In the genomic region with DNA sequence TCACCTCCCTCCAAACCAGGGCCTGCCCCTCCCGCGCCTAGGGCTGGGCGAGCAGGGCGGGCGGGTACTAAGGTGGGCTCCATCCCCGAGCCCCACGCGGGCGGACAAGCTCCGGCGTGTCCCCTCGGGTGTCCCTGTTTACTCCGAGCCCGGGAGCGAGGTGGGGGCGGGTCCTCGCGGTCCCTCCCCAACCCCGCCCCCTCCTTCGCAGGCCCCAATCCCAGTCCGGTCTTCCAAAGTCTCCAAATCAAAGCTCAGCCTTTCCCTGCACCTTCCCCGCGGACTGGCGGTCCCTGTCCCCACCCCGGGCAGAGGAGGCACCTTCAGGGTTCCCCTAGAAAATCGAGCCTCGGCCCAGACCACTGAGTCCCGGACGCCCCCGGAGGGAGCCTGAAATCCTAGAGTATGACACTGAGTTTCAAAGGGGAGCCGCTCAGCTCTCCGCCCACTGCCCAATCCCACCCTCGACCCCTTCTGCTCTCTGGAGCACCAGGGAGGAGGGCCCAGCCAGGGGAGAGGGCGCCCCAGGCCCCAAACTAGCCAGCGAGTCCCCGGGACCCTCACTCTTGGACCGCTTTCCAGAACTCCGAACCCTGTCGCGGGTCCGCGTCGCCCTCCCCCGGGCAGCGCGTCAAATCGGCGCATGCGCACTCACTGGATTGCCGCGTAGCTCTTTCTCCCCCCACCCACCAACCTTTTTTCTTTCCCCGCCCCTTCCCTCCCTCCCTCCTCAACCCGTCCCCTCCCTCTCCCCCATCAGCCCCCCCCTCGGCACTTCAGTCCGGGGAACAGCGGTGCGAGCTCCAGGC, we compare ENCODE assay signal across 1 cellular context.
TF ChIP-seq lines count a peak whose summit lies in the region.

Gene LRP1 (plus strand): TSS at position 774 of the 809 bp plus-strand sequence. CDS start 482 bp downstream, outside the sequence.

TF ChIP-seq in SK-N-SH, 30 proteins besides CTCF, POLR2A, EP300 and RAD21 (continued from another document):
- TF ChIP-seq REST (IDR thresholded peaks at IDR 0.05; ENCODE audit: low read depth, low read length): no peak
- peak; percentile 7; the same call in 1 of the 2 replicates for TF ChIP-seq MXI1 (IDR thresholded peaks at IDR 0.05; ENCODE audit: low read depth, low read length)
TF ChIP-seq in SK-N-SH: peak in this region for 4.
